In the genomic region with DNA sequence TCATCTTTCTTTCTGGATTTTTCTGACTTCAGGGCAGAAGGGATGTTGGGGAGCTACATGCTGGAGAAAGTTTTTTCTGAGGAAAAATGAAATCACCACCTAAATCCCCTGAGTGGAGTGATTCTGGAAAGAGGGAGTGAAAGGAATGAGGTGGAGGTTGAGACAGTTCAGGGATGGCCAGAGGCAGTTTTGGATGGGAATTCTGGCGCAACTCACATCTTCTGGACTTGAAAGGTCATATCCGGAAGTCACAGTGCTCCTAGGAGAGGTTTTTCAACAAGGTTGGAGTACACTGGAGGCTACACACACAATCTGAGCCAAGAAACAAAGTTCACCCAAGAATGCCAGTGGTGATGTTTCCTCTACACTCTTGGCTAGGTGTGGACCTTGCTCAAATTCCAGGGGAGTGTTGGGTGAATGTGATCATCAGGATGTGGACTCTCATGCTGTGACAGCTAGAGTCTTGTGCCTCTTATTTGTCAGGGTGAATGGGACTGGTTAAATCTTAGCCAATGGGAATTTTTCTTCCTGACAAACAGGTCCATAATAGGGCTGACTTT, we compare ENCODE assay signal across 16 cellular contexts.
"Had no signal": no experiment of that assay in that cellular context is flagged by ENCODE, and none has a peak within 500 bp of the region (broad histone marks: within the 10 kb centered on the region; RNA-seq: fewer than 3 reads in every experiment).

No MANE protein-coding gene starts in this region.

- H3K9me3 ChIP-seq: esophagus muscularis mucosa, mucosa of descending colon, sigmoid colon, spleen, stomach, testis, upper lobe of left lung had no signal

- H3K36me3 ChIP-seq: esophagus muscularis mucosa, sigmoid colon, spleen, stomach, upper lobe of left lung had no signal

- H3K4me3 ChIP-seq: coronary artery, esophagus muscularis mucosa, mucosa of descending colon, sigmoid colon, spleen, stomach, testis, upper lobe of left lung had no signal

- H3K4me1 ChIP-seq: stomach, testis had no signal

- H3K27me3 ChIP-seq: esophagus muscularis mucosa, sigmoid colon, spleen, stomach, testis, upper lobe of left lung had no signal

- DNase-seq: activated CD4-positive, alpha-beta T cell treated with anti-CD3 and anti-CD28 coated beads, Interleukin-2, amount 50 U/mL, for 48 hours; activated effector memory CD4-positive, alpha-beta T cell treated with Interleukin-2 at 50 U/mL for 16 hours; activated T-cell treated with anti-CD3 and anti-CD28 coated beads, Interleukin-2, amount 50 U/mL, for 24 hours; effector CD4-positive, alpha-beta T cell; foreskin fibroblast; mucosa of descending colon; natural killer cell; sigmoid colon; spleen; stomach; testis; upper lobe of left lung had no signal

- ATAC-seq: mucosa of descending colon, natural killer cell, SK-N-SH treated with all-trans-retinoic acid at 6 μM for 48 hours had no signal

- H3K27ac ChIP-seq: coronary artery, esophagus muscularis mucosa, sigmoid colon, spleen, stomach, testis, upper lobe of left lung, VCaP had no signal
